6 cellular contexts compared by ENCODE assay signal in the genomic region with DNA sequence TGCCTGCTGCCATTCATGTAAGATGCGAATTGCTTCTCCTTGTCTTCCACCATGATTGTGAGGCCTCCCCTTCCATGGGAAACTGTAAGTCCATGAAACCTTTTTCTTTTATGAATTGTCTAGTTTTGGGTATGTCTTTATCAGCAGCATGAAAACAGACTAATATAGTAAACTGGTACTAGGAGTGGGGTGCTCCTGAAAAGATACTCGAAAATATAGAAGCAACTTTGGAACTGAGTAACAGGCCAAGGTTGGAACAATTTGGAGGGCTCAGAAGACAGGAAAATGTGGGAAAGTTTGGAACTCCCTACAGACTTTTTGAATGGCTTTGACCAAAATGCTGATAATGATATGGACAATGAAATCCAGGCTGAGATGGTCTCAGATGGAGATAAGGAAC. TPM values are rescaled to one million over a fixed set of nuclear protein-coding genes. Genes with fewer than 3 reads are reported as not detected.
"Had no signal": no experiment of that assay in that cellular context is flagged by ENCODE, and none has a peak within 500 bp of the region (broad histone marks: within the 10 kb centered on the region; RNA-seq: fewer than 3 reads in every experiment).

No MANE protein-coding gene starts in this region.

RNA-seq across cellular contexts. Expression of gene SPATA16, which starts 53.8 kb away (rescaled TPM):
- total RNA-seq: GM23248, GM23338, H4, H7, H9, HFFc6 had no signal
- polyA plus RNA-seq: GM23248, GM23338 had no signal
